In genomic region chr6:70586114-70586513, GRCh38 we compare ENCODE assay signal across 10 cellular contexts. TPM values are rescaled to one million over a fixed set of nuclear protein-coding genes. Genes with fewer than 3 reads are reported as not detected.
DNase-seq lines count a peak whose midpoint lies in the region; ATAC-seq lines count a peak whose summit lies in the region.
"Had no signal": no experiment of that assay in that cellular context is flagged by ENCODE, and none has a peak within 500 bp of the region (broad histone marks: within the 10 kb centered on the region; RNA-seq: fewer than 3 reads in every experiment).

No MANE protein-coding gene starts in this region.

- H3K4me1 ChIP-seq in HUES64 (ENCODE audit: insufficient read depth, low read length) = no peaks in the 10 kb centered on the region

- 0 out of 2 replicates have a peak overlapping the region, but pooled peaks have one; percentile 1 for H3K27ac ChIP-seq in HUES64 (ENCODE audit: low read depth, low read length)

- DNase-seq in posterior cingulate gyrus = no peak
- DNase-seq in activated naive CD4-positive, alpha-beta T cell treated with anti-CD3 and anti-CD28 coated beads, Interleukin-2, amount 50 U/mL, for 16 hours = no peak
- DNase-seq in activated effector memory CD4-positive, alpha-beta T cell treated with Interleukin-2 at 50 U/mL for 16 hours = no peak
- DNase-seq: activated T-cell treated with anti-CD3 and anti-CD28 coated beads, Interleukin-2, amount 50 U/mL, for 1 hour; hippocampal formation; NCI-H2171 treated with DMSO at 0.1 percent for 48 hours had no signal

- H3K4me3 ChIP-seq in HUES64 (ENCODE audit: low read length) = no peak overlapping the region

- H3K36me3 ChIP-seq in HUES64 (ENCODE audit: insufficient read depth, low read length) = peaks cover 56% of the 10 kb centered on the region

- ATAC-seq in GM18868 (IDR thresholded peaks at IDR 0.05; ENCODE audit: unreplicated experiment) (peak; percentile 99), GM21390 (IDR thresholded peaks at IDR 0.05; ENCODE audit: unreplicated experiment) (peak; percentile 98), HG02981 (IDR thresholded peaks at IDR 0.05; ENCODE audit: unreplicated experiment) (peak; percentile 89)

- no peaks in the 10 kb centered on the region for H3K27me3 ChIP-seq in HUES64 (ENCODE audit: insufficient read depth, low read length)

- H3K9me3 ChIP-seq in HUES64 (ENCODE audit: insufficient read depth, low read depth, low read length) = no peaks in the 10 kb centered on the region

- 80% methylated on average over 1 of the region's 1 CpG for WGBS in HUES64

- intact Hi-C loops in posterior cingulate gyrus (cut with DNase I) = no loop called here

- H3K9ac ChIP-seq in HUES64 (ENCODE audit: low read depth, low read length) = no peak overlapping the region

RNA-seq across cellular contexts. Expression of gene SDHAF4, which starts 19.4 kb away (rescaled TPM):
- 13.1 TPM for polyA plus RNA-seq in HUES64 (2013, experiment 1 of 2)
- 18.8 TPM for polyA plus RNA-seq in HUES64 (2013, experiment 2 of 2)
